Comparison of ENCODE assay signal across 1 cellular context in genomic region chr21:43066690-43067089, GRCh38. TPM values are rescaled to one million over a fixed set of nuclear protein-coding genes. Genes with fewer than 3 reads are reported as not detected.
"Had no signal": no experiment of that assay in that cellular context is flagged by ENCODE, and none has a peak within 500 bp of the region (broad histone marks: within the 10 kb centered on the region; RNA-seq: fewer than 3 reads in every experiment).

No MANE protein-coding gene starts in this region.

RNA-seq across cellular contexts. Expression of gene CBS, which starts 8.9 kb away (rescaled TPM):
- total RNA-seq: HT-29 had no signal
